ENCODE assay signal across 1 cellular context in the genomic region with DNA sequence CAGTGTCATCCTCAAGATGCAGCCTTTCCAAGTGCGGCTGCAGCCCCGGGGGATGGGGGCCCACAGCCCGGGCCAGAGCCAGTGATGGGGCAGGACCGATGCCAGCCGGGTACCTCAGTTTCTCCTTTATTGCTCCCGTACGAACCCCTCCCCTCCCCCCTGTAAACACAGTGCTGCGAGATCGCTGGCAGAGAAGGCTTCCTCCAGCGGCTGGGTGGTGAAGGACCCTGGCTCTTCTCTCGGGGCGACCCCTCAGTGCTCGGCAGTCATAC. TPM values are rescaled to one million over a fixed set of nuclear protein-coding genes. Genes with fewer than 3 reads are reported as not detected.
"Had no signal": no experiment of that assay in that cellular context is flagged by ENCODE, and none has a peak within 500 bp of the region (broad histone marks: within the 10 kb centered on the region; RNA-seq: fewer than 3 reads in every experiment).

No MANE protein-coding gene starts in this region.

RNA-seq across cellular contexts. Expression of gene CYP21A2, which starts 2.8 kb away (rescaled TPM):
- total RNA-seq: G401 had no signal
